In genomic region chrX:37796302-37796701, GRCh38 we compare ENCODE assay signal across 26 cellular contexts. TPM values are rescaled to one million over a fixed set of nuclear protein-coding genes. Genes with fewer than 3 reads are reported as not detected.
DNase-seq lines count a peak whose midpoint lies in the region; ATAC-seq, FAIRE-seq and TF ChIP-seq lines count a peak whose summit lies in the region.
"Had no signal": no experiment of that assay in that cellular context is flagged by ENCODE, and none has a peak within 500 bp of the region (broad histone marks: within the 10 kb centered on the region; RNA-seq: fewer than 3 reads in every experiment).

No MANE protein-coding gene starts in this region.

- H2AFZ ChIP-seq in Karpas-422 (ENCODE audit: low read length) (no peak overlapping the region), GM12878 (ENCODE audit: control insufficient read depth, low read depth, low read length) (no peak overlapping the region)

- no peaks in the 10 kb centered on the region for H3K9me3 ChIP-seq in Karpas-422 (ENCODE audit: low read length)
- H3K9me3 ChIP-seq in GM12878 (replicated peaks; ENCODE audit: control insufficient read depth, insufficient read depth, low read length), result no peaks in the 10 kb centered on the region
- H3K9me3 ChIP-seq in spleen, result no peaks in the 10 kb centered on the region
- no peaks in the 10 kb centered on the region for H3K9me3 ChIP-seq in stomach
- H3K9me3 ChIP-seq: right lobe of liver, SJCRH30 had no signal

- no peaks in the 10 kb centered on the region for H3K36me3 ChIP-seq in Karpas-422 (ENCODE audit: insufficient read depth, low read length)
- H3K36me3 ChIP-seq in GM12878 (ENCODE audit: control insufficient read depth in 2 of 2, insufficient read depth in 2 of 2, low read length in 1 of 2), result peaks cover 0 to 16% of the 10 kb centered on the region in 2 experiments; a peak in 2 of 4 replicates
- H3K36me3 ChIP-seq in spleen, result peaks cover 0 to 76% (median 4%) of the 10 kb centered on the region in 6 donors
- no peaks in the 10 kb centered on the region for H3K36me3 ChIP-seq in stomach
- H3K36me3 ChIP-seq: right lobe of liver, SJCRH30 had no signal

- no peaks in the 10 kb centered on the region for H3K9me2 ChIP-seq in Karpas-422 (replicated peaks; ENCODE audit: insufficient read depth, low read length)

- TF ChIP-seq CTCF in GM12878 (IDR thresholded peaks at IDR 0.05 in 2 of 3, conservative IDR thresholded peaks at IDR 0.05 in 1 of 3; ENCODE audit: control insufficient read depth in 2 of 3, extremely low read depth in 1 of 3, insufficient read depth in 1 of 3, low read depth in 3 of 3, low read length in 3 of 3) (no peak), spleen (IDR thresholded peaks at IDR 0.05 in 8 of 11, conservative IDR thresholded peaks at IDR 0.05 in 3 of 11) (no peak), stomach (IDR thresholded peaks at IDR 0.05) (no peak)

- POLR2A ChIA-PET in GM12878 (lab: Charles Lee), result interaction anchor here (1.2 kb wide), 1 partner anchor 14 kb away, joined by 5 read pairs; no protein-coding TSS in a partner anchor

- H3K27me3 ChIP-seq in Karpas-422 (ENCODE audit: low read length) (no peaks in the 10 kb centered on the region), GM12878 (replicated peaks in 1 of 2; ENCODE audit: control insufficient read depth in 2 of 2, insufficient read depth in 2 of 2, low read length in 1 of 2) (no peaks in the 10 kb centered on the region), spleen (replicated peaks in 1 of 7) (no peaks in the 10 kb centered on the region), stomach (no peaks in the 10 kb centered on the region)
- H3K27me3 ChIP-seq: right lobe of liver, SJCRH30 had no signal

- no peak for TF ChIP-seq POLR2A in GM12878 (IDR thresholded peaks at IDR 0.05; ENCODE audit: low read depth, low read length)
- TF ChIP-seq POLR2A in spleen (IDR thresholded peaks at IDR 0.05), result no peak
- no peak for TF ChIP-seq POLR2A in stomach (IDR thresholded peaks at IDR 0.05)

- in situ Hi-C loops in GM12878 (cut with MboI), result no loop called here

- RAD21 ChIA-PET in GM12878 (lab: Charles Lee; ENCODE audit: unreplicated experiment), result interaction anchor here (0.9 to 1.1 kb wide), 2 partner anchors 9 to 29 kb away, joined by 3 to 4 read pairs; no protein-coding TSS in a partner anchor

- ATAC-seq in GM12878 (no peak), HG03108 (IDR thresholded peaks at IDR 0.05; ENCODE audit: unreplicated experiment) (no peak)
- ATAC-seq: activated T-cell treated with anti-CD3 and anti-CD28 coated beads, Interleukin-2, amount 50 U/mL, for 4 hours had no signal

- SMC1A ChIA-PET in GM12878 (lab: Charles Lee; ENCODE audit: uncharacterized antibody, unreplicated experiment), result interaction anchor here (0.8 to 4.4 kb wide), 6 partner anchors 9 to 51 kb away, joined by 3 to 21 read pairs (median 4); no protein-coding TSS in a partner anchor

- DNase-seq in Karpas-422 (no peak), GM12878 (ENCODE audit: low read depth, low spot score) (no peak), spleen (no peak), stomach (no peak)
- DNase-seq in stimulated activated CD4-positive, alpha-beta T cell treated with anti-CD3 and anti-CD28 coated beads, Interleukin-2, amount 100 ng/mL, for 24 hours, result no peak
- DNase-seq: activated CD4-positive, alpha-beta T cell treated with anti-CD3 and anti-CD28 coated beads, Interleukin-2, amount 50 U/mL, for 1 hour; activated CD4-positive, CD25-positive, alpha-beta regulatory T cell; activated gamma-delta T cell; activated naive CD8-positive, alpha-beta T cell treated with anti-CD3 and anti-CD28 coated beads, Interleukin-2, amount 10 ng/mL, durations not matched to agents 7 days and 5 days; activated T-cell treated with anti-CD3 and anti-CD28 coated beads, Interleukin-2, amount 50 U/mL, for 4 hours; CD4-positive, alpha-beta T cell; effector memory CD8-positive, alpha-beta T cell; HCEC 1CT; mesenchymal stem cell; NCI-H146; NCI-H446 treated with DMSO at 0.1 percent for 48 hours; NCI-H774; SJCRH30; stimulated activated CD4-positive, alpha-beta T cell treated with anti-CD3 and anti-CD28 coated beads, Interleukin-4, amount 100 ng/mL, for 24 hours had no signal

- H3K4me1 ChIP-seq in Karpas-422 (ENCODE audit: low read length) (peaks cover 34% of the 10 kb centered on the region), GM12878 (ENCODE audit: control insufficient read depth, insufficient read depth, low read length) (peaks cover 21% of the 10 kb centered on the region), spleen (peaks cover 0 to 87% (median 22%) of the 10 kb centered on the region in 6 donors), stomach (peaks cover 0 to 4% (median 0%) of the 10 kb centered on the region in 4 donors)
- H3K4me1 ChIP-seq: right lobe of liver, SJCRH30 had no signal

- peak overlapping the region; percentile 54 for H3K4me2 ChIP-seq in Karpas-422 (ENCODE audit: low read depth, low read length, poor library complexity, severe bottlenecking)
- no peak overlapping the region for H3K4me2 ChIP-seq in GM12878 (ENCODE audit: control insufficient read depth, insufficient read depth)

- no peak for TF ChIP-seq EP300 in GM12878 (IDR thresholded peaks at IDR 0.05; ENCODE audit: borderline replicate concordance in 1 of 2, control insufficient read depth in 1 of 2, low read depth in 2 of 2, low read length in 2 of 2)
- no peak for TF ChIP-seq EP300 in stomach (IDR thresholded peaks at IDR 0.05)

- intact Hi-C loops in GM12878 (cut with micrococcal nuclease; ENCODE audit: unreplicated experiment), result no loop called here
- intact Hi-C loops in spleen (cut with DNase I; ENCODE audit: low total_unique reads), result no loop called here
- intact Hi-C loops in stomach (cut with DNase I; ENCODE audit: low total_unique reads), result no loop called here

- no peak overlapping the region for H3K9ac ChIP-seq in Karpas-422 (ENCODE audit: low read length)
- no peak overlapping the region for H3K9ac ChIP-seq in GM12878 (ENCODE audit: control insufficient read depth, insufficient read depth, low read length)

- TF ChIP-seq RAD21 in GM12878 (IDR thresholded peaks at IDR 0.05; ENCODE audit: insufficient read depth, low read depth, low read length), result no peak

- H3K4me3 ChIP-seq in GM08714 (ENCODE audit: low read length), result peak overlapping the region; percentile 3; the same call in 1 of the 2 replicates
- 0 out of 2 replicates have a peak overlapping the region, but pooled peaks have one; percentile 13 for H3K4me3 ChIP-seq in Karpas-422 (ENCODE audit: low read length)
- H3K4me3 ChIP-seq in GM12878, result no peak overlapping the region
- H3K4me3 ChIP-seq in spleen, result no peak overlapping the region
- H3K4me3 ChIP-seq in stomach, result no peak overlapping the region
- H3K4me3 ChIP-seq: coronary artery, right lobe of liver, SJCRH30 had no signal

- H4K20me1 ChIP-seq in Karpas-422 (ENCODE audit: insufficient read depth, low read depth, low read length) (no peaks in the 10 kb centered on the region), GM12878 (ENCODE audit: control insufficient read depth, insufficient read depth) (no peaks in the 10 kb centered on the region)

- FAIRE-seq in GM12878 (lab: Jason Lieb, UNC), result no peak

- no peaks in the 10 kb centered on the region for H3K79me2 ChIP-seq in Karpas-422 (ENCODE audit: low read length)
- no peaks in the 10 kb centered on the region; the same call in 1 of the 2 replicates for H3K79me2 ChIP-seq in GM12878 (ENCODE audit: control insufficient read depth, insufficient read depth, low read length)

- no TSS peak for BruUV-seq in GM12878 (replicated peaks; lab: Mats Ljungman, UMichigan)

- CTCF ChIA-PET in GM12878 (lab: Yijun Ruan, JAX), result interaction anchor here (4.8 kb wide), 1 partner anchor 51 kb away, joined by 21 read pairs; no protein-coding TSS in a partner anchor

- H3K27ac ChIP-seq in Karpas-422 (ENCODE audit: low read length), result peak overlapping the region; percentile 80
- peak overlapping the region; percentile 38; the same call in 1 of the 2 replicates for H3K27ac ChIP-seq in GM12878 (ENCODE audit: control insufficient read depth, insufficient read depth)
- H3K27ac ChIP-seq in spleen, result peak overlapping the region in 6 of 8 donors; percentile 6 to 71 (median 58)
- H3K27ac ChIP-seq in stomach, result no peak overlapping the region
- H3K27ac ChIP-seq: coronary artery, right lobe of liver, SJCRH30 had no signal

RNA-seq across cellular contexts. Expression of gene CYBB, which starts 16.4 kb away (rescaled TPM):
- 13.4 and 14.4 TPM in 2 replicates for total RNA-seq in Karpas-422 (2014; rRNA removed; shearing (Covaris generic); ENCODE audit: low replicate concordance)
- 65.7 and 67.4 TPM in 2 replicates for total RNA-seq in GM12878 (2013; cell fraction: nucleolus; rRNA removed)
- total RNA-seq in GM12878 (2014; rRNA removed) (30.0 and 33.1 TPM in 2 replicates), GM12878 (2014; rRNA removed; fragmentation: Illumina TruSeq; extraction: Trizol) (39.9 and 41.1 TPM in 2 replicates), GM12878 (2021) (30.2 and 32.4 TPM in 2 replicates), spleen (100 to 1,000 TPM; 129 to 231 (median 200) TPM), stomach (10 to 100 TPM in 1 of 5 donors, 1 to 10 TPM in 3, under 1 TPM in 1; 0.58 to 24.4 (median 3.1) TPM)
- 25.8 TPM for polyA plus RNA-seq in GM12878 (2011; ENCODE audit: low read depth)
- polyA plus RNA-seq in GM12878 (2011; rRNA removed) (73.9 and 95.7 TPM in 2 replicates), GM12878 (2014; fragmentation: Illumina TruSeq; extraction: Trizol) (34.4 and 41.9 TPM in 2 replicates), GM12878 (2014; fragmentation: Nextera tagmentation; extraction: Ambion mirVana) (10 to 100 TPM; 12.0 to 12.3 TPM), GM12878 (2014; rRNA removed) (18.6 and 19.7 TPM in 2 replicates), GM12878 (2016; fragmentation: Nextera tagmentation; extraction: Ambion mirVana) (1 to 10 TPM; 6.2 to 6.5 TPM), spleen (10 to 100 TPM; 30.5 to 38.7 (median 35.5) TPM), stomach (1 to 10 TPM; 1.7 to 4.7 (median 3.8) TPM)
- 33.4 and 34.5 TPM in 2 replicates for polyA plus RNA-seq in GM12878 (2011; cell fraction: cytosol; rRNA removed)
- 64.2 and 77.9 TPM in 2 replicates for polyA plus RNA-seq in GM12878 (2011; cell fraction: nucleus; rRNA removed)
- 30.6 and 32.9 TPM in 2 replicates for polyA plus RNA-seq in GM12878 (2012)
- polyA minus RNA-seq in GM12878 (2011; rRNA and poly(A)+ RNA removed), result 93.5 and 121 TPM in 2 replicates
- polyA minus RNA-seq in GM12878 (2011; cell fraction: cytosol; rRNA and poly(A)+ RNA removed), result 30.1 and 41.7 TPM in 2 replicates
- 28.0 and 33.8 TPM in 2 replicates for polyA minus RNA-seq in GM12878 (2011; cell fraction: nucleus; rRNA and poly(A)+ RNA removed)
- total RNA-seq: epithelial cell of proximal tubule, glomerular endothelial cell, neural crest cell, SJCRH30 had no signal

RNA-seq across cellular contexts. Expression of gene DYNLT3, which starts 51.1 kb away (rescaled TPM):
- 22.5 and 33.5 TPM in 2 replicates for total RNA-seq in Karpas-422 (2014; rRNA removed; shearing (Covaris generic); ENCODE audit: low replicate concordance)
- 5.9 and 6.2 TPM in 2 replicates for total RNA-seq in GM12878 (2013; cell fraction: nucleolus; rRNA removed)
- 9.7 and 12.9 TPM in 2 replicates for total RNA-seq in GM12878 (2014; rRNA removed)
- 11.9 and 12.7 TPM in 2 replicates for total RNA-seq in GM12878 (2014; rRNA removed; fragmentation: Illumina TruSeq; extraction: Trizol)
- total RNA-seq in GM12878 (2021), result 8.0 and 8.3 TPM in 2 replicates
- polyA plus RNA-seq in GM12878 (2011; ENCODE audit: low read depth), result 3.4 TPM
- polyA plus RNA-seq in GM12878 (2011; rRNA removed), result 15.6 and 24.8 TPM in 2 replicates
- polyA plus RNA-seq in GM12878 (2011; cell fraction: cytosol; rRNA removed), result 4.5 and 7.4 TPM in 2 replicates
- polyA plus RNA-seq in GM12878 (2011; cell fraction: nucleus; rRNA removed), result 3.6 and 5.1 TPM in 2 replicates
- 7.4 and 8.8 TPM in 2 replicates for polyA plus RNA-seq in GM12878 (2012)
- 11.7 and 16.8 TPM in 2 replicates for polyA plus RNA-seq in GM12878 (2014; fragmentation: Illumina TruSeq; extraction: Trizol)
- 10 to 100 TPM; 14.9 to 19.2 TPM for polyA plus RNA-seq in GM12878 (2014; fragmentation: Nextera tagmentation; extraction: Ambion mirVana)
- polyA plus RNA-seq in GM12878 (2014; rRNA removed), result 8.0 and 10.0 TPM in 2 replicates
- polyA plus RNA-seq in GM12878 (2016; fragmentation: Nextera tagmentation; extraction: Ambion mirVana), result 10 to 100 TPM; 13.7 to 13.8 TPM
- polyA minus RNA-seq in GM12878 (2011; rRNA and poly(A)+ RNA removed), result 3.5 and 7.0 TPM in 2 replicates
- 2.7 and 4.3 TPM in 2 replicates for polyA minus RNA-seq in GM12878 (2011; cell fraction: cytosol; rRNA and poly(A)+ RNA removed)
- 3.3 and 3.5 TPM in 2 replicates for polyA minus RNA-seq in GM12878 (2011; cell fraction: nucleus; rRNA and poly(A)+ RNA removed)
- 10 to 100 TPM; 15.8 to 29.8 (median 19.3) TPM for total RNA-seq in spleen
- polyA plus RNA-seq in spleen, result 10 to 100 TPM; 12.3 to 17.6 (median 13.6) TPM
- total RNA-seq in stomach, result 10 to 100 TPM in 4 of 5 donors, 1 to 10 TPM in 1; 8.2 to 47.0 (median 14.7) TPM
- polyA plus RNA-seq in stomach, result 10 to 100 TPM; 20.6 to 41.2 (median 35.5) TPM
- total RNA-seq: SJCRH30 had no signal

Comparison
In these comparisons a context has a peak if more than half of its experiments do, and no peak if none do; other contexts are left out.
1. H3K4me3 ChIP-seq: peak in GM08714 (single experiment) and Karpas-422 (single experiment); none in GM12878 (single experiment), spleen (0 of 8) and stomach (0 of 4).
2. H3K27ac ChIP-seq: peak in Karpas-422 (single experiment), GM12878 (single experiment) and spleen (6 of 8); none in stomach (0 of 5).